In genomic region chr21:28482657-28483056, GRCh38 we compare ENCODE assay signal across 20 cellular contexts.
DNase-seq lines count a peak whose midpoint lies in the region; ATAC-seq, FAIRE-seq and TF ChIP-seq lines count a peak whose summit lies in the region.
"Had no signal": no experiment of that assay in that cellular context is flagged by ENCODE, and none has a peak within 500 bp of the region (broad histone marks: within the 10 kb centered on the region; RNA-seq: fewer than 3 reads in every experiment).

No MANE protein-coding gene starts in this region.

- WGBS in liver, result 39% methylated on average over 4 of the region's 4 CpGs

- no peak for FAIRE-seq in bronchial epithelial cell (lab: Jason Lieb, UNC)
- FAIRE-seq: K562 had no signal

- no peak for ATAC-seq in HG03135 (IDR thresholded peaks at IDR 0.05; ENCODE audit: unreplicated experiment)
- ATAC-seq: K562 had no signal

- H2AFZ ChIP-seq in OCI-LY3 (ENCODE audit: low read depth, low read length), result 0 out of 2 replicates have a peak overlapping the region, but pooled peaks have one; percentile 21

- no peaks in the 10 kb centered on the region for H4K20me1 ChIP-seq in OCI-LY3 (ENCODE audit: insufficient read depth, low read length)

- H3K9me3 ChIP-seq in OCI-LY3 (ENCODE audit: insufficient read depth, low read length) (no peaks in the 10 kb centered on the region), liver (ENCODE audit: control insufficient read depth in 4 of 4, low read length in 3 of 4) (no peaks in the 10 kb centered on the region)
- H3K9me3 ChIP-seq: HAP-1 had no signal

- no peaks in the 10 kb centered on the region for H3K79me2 ChIP-seq in OCI-LY3 (ENCODE audit: low read length)

- H3K4me2 ChIP-seq in OCI-LY3 (ENCODE audit: low read length), result no peak overlapping the region

- H3K4me1 ChIP-seq in OCI-LY3 (ENCODE audit: low read length), result peaks cover 6% of the 10 kb centered on the region
- H3K4me1 ChIP-seq in liver (ENCODE audit: control insufficient read depth in 4 of 4, insufficient read depth in 4 of 4, low read length in 3 of 4), result peaks cover 2 to 11% (median 8%) of the 10 kb centered on the region in 4 donors
- H3K4me1 ChIP-seq: HAP-1 had no signal

- H3K27me3 ChIP-seq in OCI-LY3 (ENCODE audit: low read depth, low read length) (no peaks in the 10 kb centered on the region), bronchial epithelial cell (ENCODE audit: control insufficient read depth, insufficient read depth, low read length) (no peaks in the 10 kb centered on the region), liver (ENCODE audit: control insufficient read depth in 4 of 4, insufficient read depth in 4 of 4, low read length in 3 of 4) (no peaks in the 10 kb centered on the region)

- TF ChIP-seq CTCF in OCI-LY3 (IDR thresholded peaks at IDR 0.05; ENCODE audit: low read depth, low read length), result no peak
- TF ChIP-seq CTCF in bronchial epithelial cell (IDR thresholded peaks at IDR 0.05; ENCODE audit: insufficient read depth, low read length, severe bottlenecking), result no peak
- no peak for TF ChIP-seq CTCF in liver (IDR thresholded peaks at IDR 0.05; ENCODE audit: low read depth, low read length, missing input control)

- H3K9ac ChIP-seq in OCI-LY3 (ENCODE audit: low read length), result no peak overlapping the region
- no peak overlapping the region for H3K9ac ChIP-seq in liver (ENCODE audit: low read depth in 1 of 2, low read length in 2 of 2)

- H3K4me3 ChIP-seq in OCI-LY3 (ENCODE audit: low read length), result no peak overlapping the region
- H3K4me3 ChIP-seq in bronchial epithelial cell (ENCODE audit: low read depth, low read length), result no peak overlapping the region
- H3K4me3 ChIP-seq in liver (ENCODE audit: low read depth in 1 of 3, low read length in 3 of 3), result no peak overlapping the region
- H3K4me3 ChIP-seq: HAP-1, K562, SK-N-MC had no signal

- no peak overlapping the region for H3K27ac ChIP-seq in OCI-LY3 (ENCODE audit: low read length)
- H3K27ac ChIP-seq in liver (ENCODE audit: low read depth in 1 of 2, low read length in 2 of 2), result no peak overlapping the region
- H3K27ac ChIP-seq: C4-2B, SK-N-MC had no signal

- TF ChIP-seq RAD21 in liver (IDR thresholded peaks at IDR 0.05), result peak in 1 of 2 donors; percentile 40

- DNase-seq in bronchial epithelial cell (ENCODE audit: low read depth), result peak; percentile 12
- DNase-seq in AG20443 (ENCODE audit: low spot score), result no peak
- no peak for DNase-seq in NCI-H524 (lab: John Stamatoyannopoulos, UW)
- no peak for DNase-seq in stimulated activated CD4-positive, alpha-beta T cell treated with anti-CD3 and anti-CD28 coated beads, Interleukin-1b, Interleukin-23, amount 100 ng/mL, for 48 hours
- DNase-seq: ACHN; AML-193; DMS79 treated with DMSO at 0.1 percent for 48 hours; NCI-H1048; NCI-H1436 treated with DMSO at 0.1 percent for 48 hours; NCI-H2029; NCI-H748 treated with DMSO at 0.1 percent for 48 hours; NK-92 treated with Interleukin-12 subunit alpha and Interleukin-12 subunit beta, amount 100 ng/mL, for 24 hours; Right ventricle myocardium superior had no signal

- H3K36me3 ChIP-seq in OCI-LY3 (replicated peaks; ENCODE audit: low read depth, low read length) (no peaks in the 10 kb centered on the region), bronchial epithelial cell (ENCODE audit: control insufficient read depth, insufficient read depth, low read length) (no peaks in the 10 kb centered on the region), liver (ENCODE audit: control insufficient read depth in 4 of 4, insufficient read depth in 3 of 4, low read depth in 1 of 4, low read length in 3 of 4) (no peaks in the 10 kb centered on the region)
- H3K36me3 ChIP-seq: HAP-1 had no signal

TF ChIP-seq in liver, 16 proteins besides CTCF, POLR2A, EP300 and RAD21:
- TF ChIP-seq SP1 (IDR thresholded peaks at IDR 0.05) (peak; percentile 63), HNF4A (conservative IDR thresholded peaks at IDR 0.05) (peak; percentile 43 to 78), MAX (IDR thresholded peaks at IDR 0.05) (no peak)
TF ChIP-seq in liver: peak in this region for 2.
